ENCODE assay signal across 8 cellular contexts in genomic region chr9:503331-503730, GRCh38. TPM values are rescaled to one million over a fixed set of nuclear protein-coding genes. Genes with fewer than 3 reads are reported as not detected.
DNase-seq lines count a peak whose midpoint lies in the region; ATAC-seq and TF ChIP-seq lines count a peak whose summit lies in the region.

No MANE protein-coding gene starts in this region.

- peak overlapping the region; percentile 81 for H3K4me3 Mint-ChIP-seq in activated CD4-positive, alpha-beta T cell treated with anti-CD3 and anti-CD28 coated beads, Interleukin-2, amount 10 ng/mL, durations not matched to agents 24 days and 14 days
- peak overlapping the region; percentile 88 for H3K4me3 Mint-ChIP-seq in T-helper 17 cell

- H3K4me1 ChIP-seq in iPS-20b (ENCODE audit: insufficient read depth, low read length), result peaks cover 10% of the 10 kb centered on the region; the same call in 1 of the 2 replicates
- H3K4me1 ChIP-seq in spleen, result peaks cover 9 to 30% (median 20%) of the 10 kb centered on the region in 6 donors

- H3K27ac Mint-ChIP-seq in activated CD4-positive, alpha-beta T cell treated with anti-CD3 and anti-CD28 coated beads, Interleukin-2, amount 10 ng/mL, durations not matched to agents 24 days and 14 days, result peak overlapping the region; percentile 55
- H3K27ac Mint-ChIP-seq in T-helper 17 cell, result peak overlapping the region; percentile 68

- H3K9me3 ChIP-seq in T-helper 17 cell (ENCODE audit: control insufficient read depth, low read length, poor library complexity, severe bottlenecking) (no peaks in the 10 kb centered on the region), iPS-20b (ENCODE audit: insufficient read depth, low read depth, low read length) (no peaks in the 10 kb centered on the region), spleen (no peaks in the 10 kb centered on the region)

- TF ChIP-seq POLR2A in spleen (IDR thresholded peaks at IDR 0.05), result no peak

- no peak for DNase-seq in activated CD4-positive, alpha-beta T cell treated with anti-CD3 and anti-CD28 coated beads, Interleukin-2, amount 10 ng/mL, durations not matched to agents 24 days and 14 days
- no peak for DNase-seq in activated CD4-positive, alpha-beta T cell treated with anti-CD3 and anti-CD28 coated beads for 1 hour
- DNase-seq in T-helper 17 cell (no peak), spleen (no peak), NCI-H1694 (lab: John Stamatoyannopoulos, UW) (no peak), posterior cingulate gyrus (no peak)

- H3K9me3 Mint-ChIP-seq in activated CD4-positive, alpha-beta T cell treated with anti-CD3 and anti-CD28 coated beads, Interleukin-2, amount 10 ng/mL, durations not matched to agents 24 days and 14 days, result no peaks in the 10 kb centered on the region

- ATAC-seq in T-helper 17 cell (no peak), HG02884 (IDR thresholded peaks at IDR 0.05; ENCODE audit: unreplicated experiment) (no peak)

- no peak for TF ChIP-seq CTCF in spleen (IDR thresholded peaks at IDR 0.05 in 8 of 11, conservative IDR thresholded peaks at IDR 0.05 in 3 of 11)

- peaks cover 43% of the 10 kb centered on the region for H3K27me3 ChIP-seq in iPS-20b (ENCODE audit: insufficient read depth, low read length)
- H3K27me3 ChIP-seq in spleen (replicated peaks in 1 of 7), result peaks cover 0 to 45% (median 7%) of the 10 kb centered on the region in 7 donors

- intact Hi-C loops in activated CD4-positive, alpha-beta T cell treated with anti-CD3 and anti-CD28 coated beads, Interleukin-2, amount 10 ng/mL, durations not matched to agents 24 days and 14 days (cut with micrococcal nuclease), result loop anchor here (10.0 kb wide), 2 partner anchors 251 to 1511 kb away; partner anchors contain the start of gene SMARCA2
- intact Hi-C loops in spleen (cut with DNase I; ENCODE audit: low total_unique reads), result no loop called here
- intact Hi-C loops in posterior cingulate gyrus (cut with DNase I), result loop anchor here (10.0 kb wide), 1 partner anchor 99 kb away; no protein-coding TSS in a partner anchor

- H3K36me3 ChIP-seq in iPS-20b (ENCODE audit: insufficient read depth, low read depth, low read length) (no peaks in the 10 kb centered on the region), spleen (no peaks in the 10 kb centered on the region)

- H3K27me3 Mint-ChIP-seq in activated CD4-positive, alpha-beta T cell treated with anti-CD3 and anti-CD28 coated beads, Interleukin-2, amount 10 ng/mL, durations not matched to agents 24 days and 14 days, result peaks cover 47% of the 10 kb centered on the region
- peaks cover 7% of the 10 kb centered on the region for H3K27me3 Mint-ChIP-seq in T-helper 17 cell

- no peaks in the 10 kb centered on the region for H3K36me3 Mint-ChIP-seq in activated CD4-positive, alpha-beta T cell treated with anti-CD3 and anti-CD28 coated beads, Interleukin-2, amount 10 ng/mL, durations not matched to agents 24 days and 14 days (ENCODE audit: low read depth)
- peaks cover 5% of the 10 kb centered on the region for H3K36me3 Mint-ChIP-seq in T-helper 17 cell (ENCODE audit: low read depth)

- WGBS in spleen, 5 donors, result 79 to 86% (median 81%) methylated on average over 9 of the region's 9 CpGs

- H3K27ac ChIP-seq in iPS-20b (ENCODE audit: low read length) (no peak overlapping the region), spleen (peak overlapping the region in 1 of 8 donors; percentile 81)

- peak overlapping the region; percentile 83 for H3K4me3 ChIP-seq in iPS-20b (ENCODE audit: low read length)
- H3K4me3 ChIP-seq in spleen, result peak overlapping the region in 5 of 8 donors; percentile 62 to 97 (median 83)

- peaks cover 8% of the 10 kb centered on the region for H3K4me1 Mint-ChIP-seq in activated CD4-positive, alpha-beta T cell treated with anti-CD3 and anti-CD28 coated beads, Interleukin-2, amount 10 ng/mL, durations not matched to agents 24 days and 14 days
- H3K4me1 Mint-ChIP-seq in T-helper 17 cell, result peaks cover 17% of the 10 kb centered on the region

- peak overlapping the region; percentile 73; the same call in 1 of the 2 replicates for H3K9ac ChIP-seq in iPS-20b (ENCODE audit: low read depth, low read length)

RNA-seq across cellular contexts. Expression of gene KANK1, which starts 1.2 kb away (rescaled TPM):
- 2.5 and 2.8 TPM in 2 replicates for total RNA-seq in activated CD4-positive, alpha-beta T cell treated with anti-CD3 and anti-CD28 coated beads, Interleukin-2, amount 10 ng/mL, durations not matched to agents 24 days and 14 days
- total RNA-seq in T-helper 17 cell (10 to 100 TPM in 1 of 2 donors, 1 to 10 TPM in 1; 8.5 to 12.0 TPM), spleen (10 to 100 TPM in 4 of 7 donors, 1 to 10 TPM in 3; 8.3 to 15.7 (median 13.0) TPM)
- 1 to 10 TPM; 4.6 to 5.4 (median 4.9) TPM for polyA plus RNA-seq in spleen
